In genomic region chr2:231129216-231129615, GRCh38 we compare ENCODE assay signal across 18 cellular contexts. TPM values are rescaled to one million over a fixed set of nuclear protein-coding genes. Genes with fewer than 3 reads are reported as not detected.
"Had no signal": no experiment of that assay in that cellular context is flagged by ENCODE, and none has a peak within 500 bp of the region (broad histone marks: within the 10 kb centered on the region; RNA-seq: fewer than 3 reads in every experiment).

No MANE protein-coding gene starts in this region.

- H3K27me3 ChIP-seq: cardiac muscle cell, tibial nerve had no signal

- H3K36me3 Mint-ChIP-seq: natural killer cell treated with Interleukin-12 subunit alpha and Interleukin-12 subunit beta and Interleukin-15 and Interleukin-18, amount 100 ng/mL, for 72 hours had no signal

- H3K4me3 Mint-ChIP-seq: activated naive CD8-positive, alpha-beta T cell; natural killer cell treated with Interleukin-12 subunit alpha and Interleukin-12 subunit beta and Interleukin-15 and Interleukin-18, amount 100 ng/mL, for 72 hours; stimulated activated naive CD8-positive, alpha-beta T cell treated with anti-CD3 and anti-CD28 coated beads, Interleukin-15, Interleukin-2, amounts not matched to agents 100 ng/mL and 50 ng/mL, for 24 hours; T-helper 2 cell treated with Interferon-gamma antibody and Interleukin-4, amounts not matched to agents 5 μg/mL and 100 μg/mL, for 36 hours had no signal

- H3K9me3 Mint-ChIP-seq: natural killer cell treated with Interleukin-12 subunit alpha and Interleukin-12 subunit beta and Interleukin-15 and Interleukin-18, amount 100 ng/mL, for 72 hours; stimulated activated naive CD8-positive, alpha-beta T cell treated with anti-CD3 and anti-CD28 coated beads, Interleukin-15, Interleukin-2, amounts not matched to agents 100 ng/mL and 50 ng/mL, for 24 hours; T-helper 2 cell treated with Interferon-gamma antibody and Interleukin-4, amounts not matched to agents 5 μg/mL and 100 μg/mL, for 36 hours had no signal

- H3K36me3 ChIP-seq: cardiac muscle cell, lower lobe of right lung, tibial nerve had no signal

- H3K27ac ChIP-seq: cardiac muscle cell, lower lobe of right lung, tibial nerve had no signal

- DNase-seq: activated CD4-positive, alpha-beta T cell treated with anti-CD3 and anti-CD28 coated beads, Interleukin-2, amount 50 U/mL, for 4 hours; activated gamma-delta T cell; amniotic stem cell; foreskin fibroblast; hippocampal formation; left colon; lower lobe of right lung; occipital lobe; retina; stimulated activated CD4-positive, alpha-beta T cell treated with anti-CD3 and anti-CD28 coated beads, Interleukin-2, amount 100 ng/mL, for 24 hours had no signal

- ATAC-seq: esophagus mucosa; left colon; lower lobe of right lung; natural killer cell treated with Interleukin-12 subunit alpha and Interleukin-12 subunit beta and Interleukin-15 and Interleukin-18, amount 100 ng/mL, for 72 hours had no signal

- H3K9me3 ChIP-seq: lower lobe of right lung, tibial nerve had no signal

- H3K27ac Mint-ChIP-seq: activated naive CD8-positive, alpha-beta T cell; natural killer cell treated with Interleukin-12 subunit alpha and Interleukin-12 subunit beta and Interleukin-15 and Interleukin-18, amount 100 ng/mL, for 72 hours; stimulated activated naive CD8-positive, alpha-beta T cell treated with anti-CD3 and anti-CD28 coated beads, Interleukin-15, Interleukin-2, amounts not matched to agents 100 ng/mL and 50 ng/mL, for 24 hours had no signal

- H3K4me3 ChIP-seq: cardiac muscle cell, lower lobe of right lung, tibial nerve had no signal

- H3K27me3 Mint-ChIP-seq: activated naive CD8-positive, alpha-beta T cell; natural killer cell treated with Interleukin-12 subunit alpha and Interleukin-12 subunit beta and Interleukin-15 and Interleukin-18, amount 100 ng/mL, for 72 hours; stimulated activated naive CD8-positive, alpha-beta T cell treated with anti-CD3 and anti-CD28 coated beads, Interleukin-15, Interleukin-2, amounts not matched to agents 100 ng/mL and 50 ng/mL, for 24 hours had no signal

RNA-seq across cellular contexts. Expression of gene HTR2B, which starts 4.4 kb away (rescaled TPM):
- total RNA-seq: activated CD8-positive, alpha-beta memory T cell treated with anti-CD3 and anti-CD28 coated beads for 36 hours; cardiac muscle cell; esophagus mucosa; natural killer cell treated with Interleukin-12 subunit alpha and Interleukin-12 subunit beta and Interleukin-15 and Interleukin-18, amount 100 ng/mL, for 72 hours had no signal
- polyA plus RNA-seq: cardiac muscle cell had no signal
